Comparison of ENCODE assay signal across 30 cellular contexts in genomic region chr11:115178705-115179104, GRCh38.
"Had no signal": no experiment of that assay in that cellular context is flagged by ENCODE, and none has a peak within 500 bp of the region (broad histone marks: within the 10 kb centered on the region; RNA-seq: fewer than 3 reads in every experiment).

No MANE protein-coding gene starts in this region.

- H3K27me3 Mint-ChIP-seq: activated CD4-positive, alpha-beta memory T cell treated with anti-CD3 and anti-CD28 coated beads for 36 hours; activated naive CD4-positive, alpha-beta T cell treated with anti-CD3 and anti-CD28 coated beads, Interleukin-2, amount 10 ng/mL, durations not matched to agents 7 days and 5 days; activated naive CD8-positive, alpha-beta T cell; activated naive CD8-positive, alpha-beta T cell treated with anti-CD3 and anti-CD28 coated beads, Interleukin-2, amount 50 U/mL, for 24 hours had no signal

- H3K27me3 ChIP-seq: brain microvascular endothelial cell, MG63, SJCRH30 had no signal

- ATAC-seq: activated CD4-positive, alpha-beta T cell treated with anti-CD3 and anti-CD28 coated beads for 36 hours; activated CD4-positive, CD25-positive, alpha-beta regulatory T cell treated with anti-CD3 and anti-CD28 coated beads, Interleukin-2, amount 50 U/mL, for 24 hours; activated naive CD8-positive, alpha-beta T cell treated with anti-CD3 and anti-CD28 coated beads, Interleukin-2, amount 50 U/mL, for 24 hours; activated T-cell treated with anti-CD3 and anti-CD28 coated beads, Interleukin-2, amount 50 U/mL, for 4 hours; Panc1 had no signal

- H3K9me2 ChIP-seq: SK-N-SH had no signal

- DNase-seq: activated CD4-positive, alpha-beta memory T cell treated with anti-CD3 and anti-CD28 coated beads for 36 hours; activated CD4-positive, alpha-beta T cell treated with anti-CD3 and anti-CD28 coated beads for 36 hours; activated CD4-positive, alpha-beta T cell treated with anti-CD3 and anti-CD28 coated beads, Interleukin-2, amount 50 U/mL, for 1 hour; activated CD8-positive, alpha-beta memory T cell treated with anti-CD3 and anti-CD28 coated beads, Interleukin-2, amount 50 U/mL, for 4 hours; activated gamma-delta T cell treated with Interleukin-2 at 50 U/mL for 16 hours; activated naive CD4-positive, alpha-beta T cell treated with anti-CD3 and anti-CD28 coated beads, Interleukin-2, amount 10 ng/mL, durations not matched to agents 7 days and 5 days; activated naive CD8-positive, alpha-beta T cell treated with anti-CD3 and anti-CD28 coated beads, Interleukin-2, amount 50 U/mL, for 24 hours; activated T-cell treated with anti-CD3 and anti-CD28 coated beads for 4 hours; activated T-cell treated with anti-CD3 and anti-CD28 coated beads, Interleukin-2, amount 50 U/mL, for 4 hours; anterior cingulate cortex; brain microvascular endothelial cell; central memory CD4-positive, alpha-beta T cell; Kasumi-1; KG1; MG63; NCI-H1092; NCI-H1436 treated with DMSO at 0.1 percent for 48 hours; NCI-H187 treated with DMSO at 0.1 percent for 48 hours; NCI-H2081; NCI-H226; NCI-H524 treated with DMSO at 0.1 percent for 48 hours; SHP77; SJCRH30; SK-N-SH had no signal

- H3K9me3 Mint-ChIP-seq: activated CD4-positive, alpha-beta memory T cell treated with anti-CD3 and anti-CD28 coated beads for 36 hours; activated naive CD4-positive, alpha-beta T cell treated with anti-CD3 and anti-CD28 coated beads, Interleukin-2, amount 10 ng/mL, durations not matched to agents 7 days and 5 days; activated naive CD8-positive, alpha-beta T cell treated with anti-CD3 and anti-CD28 coated beads, Interleukin-2, amount 50 U/mL, for 24 hours; activated T-cell treated with anti-CD3 and anti-CD28 coated beads, Interleukin-2, amount 50 U/mL, for 4 hours; activated T-helper 1 cell treated with anti-CD3 and anti-CD28 coated beads, Interleukin-12 subunit alpha, Interleukin-12 subunit beta, Interleukin-2, Interleukin-4 antibody, amounts not matched to agents 30 ng/mL and 10 ng/mL and 1 ng/mL, durations not matched to agents 14 hours and 24 hours and 36 hours; T-helper 1 cell treated with Interleukin-12 subunit alpha and Interleukin-12 subunit beta and Interleukin-4 antibody, amounts not matched to agents 30 μg/mL and 1 μg/mL, for 36 hours; T-helper 2 cell treated with Interferon-gamma antibody and Interleukin-4, amounts not matched to agents 5 μg/mL and 100 μg/mL, for 36 hours had no signal

- H3K27ac ChIP-seq: brain microvascular endothelial cell, SJCRH30 had no signal

- H3K36me3 Mint-ChIP-seq: activated CD4-positive, alpha-beta memory T cell treated with anti-CD3 and anti-CD28 coated beads for 36 hours; activated naive CD4-positive, alpha-beta T cell treated with anti-CD3 and anti-CD28 coated beads, Interleukin-2, amount 10 ng/mL, durations not matched to agents 7 days and 5 days; activated naive CD8-positive, alpha-beta T cell had no signal

- H3K4me2 ChIP-seq: SK-N-SH had no signal

- H3K9ac ChIP-seq: SK-N-SH had no signal

- H3K4me1 ChIP-seq: SJCRH30 had no signal

- H3K9me3 ChIP-seq: MG63, SJCRH30, SK-N-SH had no signal

- H3K4me3 ChIP-seq: MG63, SJCRH30 had no signal

- H3K27ac Mint-ChIP-seq: activated CD4-positive, alpha-beta memory T cell treated with anti-CD3 and anti-CD28 coated beads for 36 hours; activated CD4-positive, alpha-beta T cell treated with anti-CD3 and anti-CD28 coated beads for 36 hours; activated naive CD4-positive, alpha-beta T cell treated with anti-CD3 and anti-CD28 coated beads, Interleukin-2, amount 10 ng/mL, durations not matched to agents 7 days and 5 days; activated naive CD8-positive, alpha-beta T cell; activated naive CD8-positive, alpha-beta T cell treated with anti-CD3 and anti-CD28 coated beads, Interleukin-2, amount 50 U/mL, for 24 hours; activated T-helper 1 cell treated with anti-CD3 and anti-CD28 coated beads, Interleukin-12 subunit alpha, Interleukin-12 subunit beta, Interleukin-2, Interleukin-4 antibody, amounts not matched to agents 30 ng/mL and 10 ng/mL and 1 ng/mL, durations not matched to agents 14 hours and 24 hours and 36 hours; T-helper 1 cell treated with Interleukin-12 subunit alpha and Interleukin-12 subunit beta and Interleukin-4 antibody, amounts not matched to agents 30 μg/mL and 1 μg/mL, for 36 hours; T-helper 2 cell treated with Interferon-gamma antibody and Interleukin-4, amounts not matched to agents 5 μg/mL and 100 μg/mL, for 36 hours had no signal

- H3K4me1 Mint-ChIP-seq: activated CD4-positive, alpha-beta T cell treated with anti-CD3 and anti-CD28 coated beads for 36 hours; activated naive CD4-positive, alpha-beta T cell treated with anti-CD3 and anti-CD28 coated beads, Interleukin-2, amount 10 ng/mL, durations not matched to agents 7 days and 5 days; activated naive CD8-positive, alpha-beta T cell treated with anti-CD3 and anti-CD28 coated beads, Interleukin-2, amount 50 U/mL, for 24 hours had no signal

- H3K4me3 Mint-ChIP-seq: activated CD4-positive, alpha-beta memory T cell treated with anti-CD3 and anti-CD28 coated beads for 36 hours; activated CD4-positive, alpha-beta T cell treated with anti-CD3 and anti-CD28 coated beads for 36 hours; activated naive CD4-positive, alpha-beta T cell treated with anti-CD3 and anti-CD28 coated beads, Interleukin-2, amount 10 ng/mL, durations not matched to agents 7 days and 5 days; activated naive CD8-positive, alpha-beta T cell; activated naive CD8-positive, alpha-beta T cell treated with anti-CD3 and anti-CD28 coated beads, Interleukin-2, amount 50 U/mL, for 24 hours; activated T-cell treated with anti-CD3 and anti-CD28 coated beads, Interleukin-2, amount 50 U/mL, for 4 hours; activated T-helper 1 cell treated with anti-CD3 and anti-CD28 coated beads, Interleukin-12 subunit alpha, Interleukin-12 subunit beta, Interleukin-2, Interleukin-4 antibody, amounts not matched to agents 30 ng/mL and 10 ng/mL and 1 ng/mL, durations not matched to agents 14 hours and 24 hours and 36 hours; T-helper 1 cell treated with Interleukin-12 subunit alpha and Interleukin-12 subunit beta and Interleukin-4 antibody, amounts not matched to agents 30 μg/mL and 1 μg/mL, for 36 hours; T-helper 2 cell treated with Interferon-gamma antibody and Interleukin-4, amounts not matched to agents 5 μg/mL and 100 μg/mL, for 36 hours had no signal

- H3K36me3 ChIP-seq: brain microvascular endothelial cell, MG63, SJCRH30 had no signal
